In the genomic region with DNA sequence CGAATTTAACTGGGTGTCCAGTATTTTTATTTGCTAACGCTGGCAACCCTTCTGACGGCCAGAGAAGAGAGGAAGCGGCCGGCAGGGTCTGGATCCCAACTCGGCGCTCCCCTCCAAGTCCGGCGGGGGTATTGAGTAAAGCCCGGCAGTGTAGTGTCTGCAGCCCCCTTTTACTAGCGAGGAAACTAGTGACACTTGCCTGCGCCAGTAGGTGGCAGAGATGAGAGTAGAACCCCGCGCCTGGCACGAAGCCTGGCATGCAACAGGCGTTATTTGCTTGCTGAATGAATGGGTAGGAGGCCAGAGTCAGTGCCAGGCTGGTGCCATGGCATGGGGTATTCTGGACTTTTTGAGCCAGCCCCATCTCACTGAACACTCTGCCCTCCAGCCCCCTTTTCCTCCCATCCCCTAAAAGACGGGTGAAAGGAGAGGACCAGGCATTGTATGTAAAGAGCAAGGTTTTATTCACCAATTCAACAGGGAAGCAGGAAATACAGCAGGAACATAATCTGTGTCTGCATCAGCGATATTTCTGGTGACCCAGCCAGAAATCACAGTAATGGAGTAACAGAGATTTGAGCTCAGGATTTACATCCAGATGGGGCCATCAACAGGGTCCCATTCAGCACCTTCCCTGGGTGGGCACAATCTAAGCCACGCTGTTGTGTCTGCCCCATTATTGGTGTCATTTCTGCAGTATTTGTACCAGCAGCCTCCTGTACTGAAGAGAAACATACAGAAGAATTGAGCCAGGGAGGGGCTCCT, we compare ENCODE assay signal across 1 cellular context.
TF ChIP-seq lines count a peak whose summit lies in the region.

No MANE protein-coding gene starts in this region.

TF ChIP-seq in GM23338, 12 proteins besides CTCF, POLR2A, EP300 and RAD21 (continued from another document):
- TF ChIP-seq, protein P1, sequence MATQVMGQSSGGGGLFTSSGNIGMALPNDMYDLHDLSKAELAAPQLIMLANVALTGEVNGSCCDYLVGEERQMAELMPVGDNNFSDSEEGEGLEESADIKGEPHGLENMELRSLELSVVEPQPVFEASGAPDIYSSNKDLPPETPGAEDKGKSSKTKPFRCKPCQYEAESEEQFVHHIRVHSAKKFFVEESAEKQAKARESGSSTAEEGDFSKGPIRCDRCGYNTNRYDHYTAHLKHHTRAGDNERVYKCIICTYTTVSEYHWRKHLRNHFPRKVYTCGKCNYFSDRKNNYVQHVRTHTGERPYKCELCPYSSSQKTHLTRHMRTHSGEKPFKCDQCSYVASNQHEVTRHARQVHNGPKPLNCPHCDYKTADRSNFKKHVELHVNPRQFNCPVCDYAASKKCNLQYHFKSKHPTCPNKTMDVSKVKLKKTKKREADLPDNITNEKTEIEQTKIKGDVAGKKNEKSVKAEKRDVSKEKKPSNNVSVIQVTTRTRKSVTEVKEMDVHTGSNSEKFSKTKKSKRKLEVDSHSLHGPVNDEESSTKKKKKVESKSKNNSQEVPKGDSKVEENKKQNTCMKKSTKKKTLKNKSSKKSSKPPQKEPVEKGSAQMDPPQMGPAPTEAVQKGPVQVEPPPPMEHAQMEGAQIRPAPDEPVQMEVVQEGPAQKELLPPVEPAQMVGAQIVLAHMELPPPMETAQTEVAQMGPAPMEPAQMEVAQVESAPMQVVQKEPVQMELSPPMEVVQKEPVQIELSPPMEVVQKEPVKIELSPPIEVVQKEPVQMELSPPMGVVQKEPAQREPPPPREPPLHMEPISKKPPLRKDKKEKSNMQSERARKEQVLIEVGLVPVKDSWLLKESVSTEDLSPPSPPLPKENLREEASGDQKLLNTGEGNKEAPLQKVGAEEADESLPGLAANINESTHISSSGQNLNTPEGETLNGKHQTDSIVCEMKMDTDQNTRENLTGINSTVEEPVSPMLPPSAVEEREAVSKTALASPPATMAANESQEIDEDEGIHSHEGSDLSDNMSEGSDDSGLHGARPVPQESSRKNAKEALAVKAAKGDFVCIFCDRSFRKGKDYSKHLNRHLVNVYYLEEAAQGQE (IDR thresholded peaks at IDR 0.05; ENCODE audit: unreplicated experiment), result no peak
